In the genomic region with DNA sequence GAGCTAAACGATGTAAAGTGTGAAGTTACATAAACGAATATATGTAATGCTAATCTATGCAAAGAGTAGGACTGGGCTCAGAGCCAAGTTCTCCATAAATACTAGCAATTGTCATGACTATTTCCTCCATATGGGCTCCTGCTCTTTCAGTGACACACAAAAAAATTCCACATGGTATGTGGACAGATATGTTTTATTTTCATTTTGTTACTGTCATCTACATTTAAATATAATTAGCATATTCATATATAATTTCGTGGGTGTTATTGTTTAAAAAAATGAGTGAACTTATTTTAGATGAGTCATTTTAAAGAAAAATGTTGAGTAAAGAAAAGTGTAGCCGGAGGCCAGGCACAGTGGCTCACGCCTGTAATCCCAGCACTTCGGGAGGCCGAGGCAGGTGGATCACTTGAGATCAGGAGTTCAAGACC, we compare ENCODE assay signal across 16 cellular contexts. TPM values are rescaled to one million over a fixed set of nuclear protein-coding genes. Genes with fewer than 3 reads are reported as not detected.
A peak's percentile ranks its signal among the peaks of the same experiment; 100 is the strongest.
DNase-seq lines count a peak whose midpoint lies in the region; ATAC-seq and TF ChIP-seq lines count a peak whose summit lies in the region.
"Had no signal": no experiment of that assay in that cellular context is flagged by ENCODE, and none has a peak within 500 bp of the region (broad histone marks: within the 10 kb centered on the region; RNA-seq: fewer than 3 reads in every experiment).

No MANE protein-coding gene starts in this region.

- H3K27ac Mint-ChIP-seq in natural killer cell = peak overlapping the region; percentile 55 to 81
- peak overlapping the region in 1 of 2 donors; percentile 78 for H3K27ac Mint-ChIP-seq in natural killer cell treated with Interleukin-12 subunit alpha and Interleukin-12 subunit beta and Interleukin-15 and Interleukin-18, amount 100 ng/mL, for 72 hours
- H3K27ac Mint-ChIP-seq in dendritic cell treated with granulocyte-macrophage colony-stimulating factor and Interleukin-4, amounts not matched to agents 40 ng/mL and 50 ng/mL, for 4 days = peak overlapping the region; percentile 70

- H3K4me3 Mint-ChIP-seq in natural killer cell = peak overlapping the region; percentile 83
- no peak overlapping the region for H3K4me3 Mint-ChIP-seq in natural killer cell treated with Interleukin-12 subunit alpha and Interleukin-12 subunit beta and Interleukin-15 and Interleukin-18, amount 100 ng/mL, for 72 hours
- no peak overlapping the region for H3K4me3 Mint-ChIP-seq in dendritic cell treated with granulocyte-macrophage colony-stimulating factor and Interleukin-4, amounts not matched to agents 40 ng/mL and 50 ng/mL, for 4 days

- ATAC-seq in natural killer cell = no peak
- no peak for ATAC-seq in natural killer cell treated with Interleukin-12 subunit alpha and Interleukin-12 subunit beta and Interleukin-15 and Interleukin-18, amount 100 ng/mL, for 72 hours
- ATAC-seq in GM21576 (IDR thresholded peaks at IDR 0.05; ENCODE audit: unreplicated experiment) = no peak
- ATAC-seq: naive thymus-derived CD4-positive, alpha-beta T cell; T-cell had no signal

- in situ Hi-C loops in ACHN (cut with HindIII; ENCODE audit: low pct_ligation_motif_present, low pct_unique_long_range_greater_than_20kb, low sequenced_read_pairs) = no loop called here

- no peak for TF ChIP-seq CTCF in natural killer cell (IDR thresholded peaks at IDR 0.05)

- H3K36me3 Mint-ChIP-seq in natural killer cell = no peaks in the 10 kb centered on the region
- no peaks in the 10 kb centered on the region for H3K36me3 Mint-ChIP-seq in natural killer cell treated with Interleukin-12 subunit alpha and Interleukin-12 subunit beta and Interleukin-15 and Interleukin-18, amount 100 ng/mL, for 72 hours
- no peaks in the 10 kb centered on the region for H3K36me3 Mint-ChIP-seq in dendritic cell treated with granulocyte-macrophage colony-stimulating factor and Interleukin-4, amounts not matched to agents 40 ng/mL and 50 ng/mL, for 4 days (ENCODE audit: low read depth)
- H3K36me3 Mint-ChIP-seq: T-cell had no signal

- H3K27me3 Mint-ChIP-seq in natural killer cell (ENCODE audit: low read depth in 2 of 2) = no peaks in the 10 kb centered on the region
- H3K27me3 Mint-ChIP-seq in natural killer cell treated with Interleukin-12 subunit alpha and Interleukin-12 subunit beta and Interleukin-15 and Interleukin-18, amount 100 ng/mL, for 72 hours = peaks cover 0 to 3% of the 10 kb centered on the region in 2 donors
- H3K27me3 Mint-ChIP-seq in dendritic cell treated with granulocyte-macrophage colony-stimulating factor and Interleukin-4, amounts not matched to agents 40 ng/mL and 50 ng/mL, for 4 days = peaks cover 2% of the 10 kb centered on the region

- peaks cover 31 to 35% of the 10 kb centered on the region in 2 donors for H3K4me1 Mint-ChIP-seq in natural killer cell
- peaks cover 13 to 22% of the 10 kb centered on the region in 2 donors for H3K4me1 Mint-ChIP-seq in natural killer cell treated with Interleukin-12 subunit alpha and Interleukin-12 subunit beta and Interleukin-15 and Interleukin-18, amount 100 ng/mL, for 72 hours (ENCODE audit: low read depth in 2 of 2)
- peaks cover 25% of the 10 kb centered on the region for H3K4me1 Mint-ChIP-seq in dendritic cell treated with granulocyte-macrophage colony-stimulating factor and Interleukin-4, amounts not matched to agents 40 ng/mL and 50 ng/mL, for 4 days (ENCODE audit: low read depth)

- intact Hi-C loops in natural killer cell (cut with micrococcal nuclease) = no loop called here
- intact Hi-C loops in dendritic cell treated with granulocyte-macrophage colony-stimulating factor and Interleukin-4, amounts not matched to agents 40 ng/mL and 50 ng/mL, for 4 days (cut with micrococcal nuclease) = no loop called here

- DNase-seq in natural killer cell = no peak
- no peak for DNase-seq in natural killer cell treated with Interleukin-12 subunit alpha and Interleukin-12 subunit beta and Interleukin-15 and Interleukin-18, amount 100 ng/mL, for 72 hours (ENCODE audit: low spot score)
- DNase-seq in NCI-H526 (lab: John Stamatoyannopoulos, UW) = peak; percentile 74 to 90
- DNase-seq in superior temporal gyrus (ENCODE audit: extremely low spot score) = peak; percentile 69
- no peak for DNase-seq in ACHN
- DNase-seq in NK-92 (lab: John Stamatoyannopoulos, UW; ENCODE audit: unreplicated experiment) = no peak
- DNase-seq: activated CD4-positive, CD25-positive, alpha-beta regulatory T cell treated with anti-CD3 and anti-CD28 coated beads, Interleukin-2, amount 50 U/mL, for 72 hours; effector CD8-positive, alpha-beta T cell; KBM-7; kidney glomerular epithelial cell; naive thymus-derived CD4-positive, alpha-beta T cell; substantia nigra; T-cell had no signal

- peaks cover 0 to 2% of the 10 kb centered on the region in 2 donors for H3K9me3 Mint-ChIP-seq in natural killer cell
- H3K9me3 Mint-ChIP-seq in natural killer cell treated with Interleukin-12 subunit alpha and Interleukin-12 subunit beta and Interleukin-15 and Interleukin-18, amount 100 ng/mL, for 72 hours = no peaks in the 10 kb centered on the region
- no peaks in the 10 kb centered on the region for H3K9me3 Mint-ChIP-seq in dendritic cell treated with granulocyte-macrophage colony-stimulating factor and Interleukin-4, amounts not matched to agents 40 ng/mL and 50 ng/mL, for 4 days

RNA-seq across cellular contexts. Expression of gene IGSF23, which starts 5.0 kb away (rescaled TPM):
- total RNA-seq in natural killer cell = not detected
- not detected for total RNA-seq in natural killer cell treated with Interleukin-12 subunit alpha and Interleukin-12 subunit beta and Interleukin-15 and Interleukin-18, amount 100 ng/mL, for 72 hours
- total RNA-seq: glomerular endothelial cell; naive thymus-derived CD4-positive, alpha-beta T cell; T-cell had no signal

RNA-seq across cellular contexts. Expression of gene PVR, which starts 35.3 kb away (rescaled TPM):
- total RNA-seq in natural killer cell = 10 to 100 TPM in 1 of 3 donors, 1 to 10 TPM in 2; 6.6 to 12.6 (median 7.9) TPM
- total RNA-seq in natural killer cell treated with Interleukin-12 subunit alpha and Interleukin-12 subunit beta and Interleukin-15 and Interleukin-18, amount 100 ng/mL, for 72 hours = 10 to 100 TPM; 11.7 to 20.3 TPM

Comparison
In these comparisons a context has a peak if more than half of its experiments do, and no peak if none do; other contexts are left out.
1. DNase-seq: peak in NCI-H526 (2 of 2) and superior temporal gyrus (single experiment); none in natural killer cell (single experiment), natural killer cell treated with Interleukin-12 subunit alpha and Interleukin-12 subunit beta and Interleukin-15 and Interleukin-18, amount 100 ng/mL, for 72 hours (single experiment), ACHN (single experiment) and NK-92 (single experiment).